25 cellular contexts compared by ENCODE assay signal in the genomic region with DNA sequence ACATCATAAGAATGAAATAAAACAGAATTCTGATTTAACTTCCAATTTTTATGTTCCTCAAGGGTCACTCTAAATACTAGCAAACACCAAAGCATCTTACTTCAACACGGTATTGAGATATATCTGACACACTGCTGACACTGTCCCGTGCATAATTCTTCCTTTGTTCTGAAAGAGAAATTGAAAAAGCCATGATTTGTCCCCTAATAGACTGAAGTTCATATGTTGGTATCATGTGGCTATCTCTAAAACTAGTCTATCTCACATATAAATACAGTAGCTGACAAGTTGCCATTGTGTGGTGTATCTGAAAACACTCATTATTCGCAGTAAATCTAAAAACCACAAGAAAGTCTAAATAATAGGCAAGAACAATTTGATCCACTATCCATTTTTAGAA.
"Had no signal": no experiment of that assay in that cellular context is flagged by ENCODE, and none has a peak within 500 bp of the region (broad histone marks: within the 10 kb centered on the region; RNA-seq: fewer than 3 reads in every experiment).

No MANE protein-coding gene starts in this region.

- ATAC-seq: left colon; left lung; lower lobe of right lung; naive thymus-derived CD8-positive, alpha-beta T cell; pancreas; right cardiac atrium; sciatic nerve; stimulated activated naive B cell treated with anti-CD40 and anti-IgM and Interleukin-4, amounts not matched to agents 10 μg/mL and 1 μg/mL and 100 μg/mL, for 72 hours; stimulated activated naive CD8-positive, alpha-beta T cell treated with anti-CD3 and anti-CD28 coated beads, Interleukin-15, Interleukin-2, amounts not matched to agents 100 U/mL and 50 U/mL, for 24 hours had no signal

- DNase-seq: immature natural killer cell; kidney; left colon; left lung; lower lobe of right lung; mammary epithelial cell; mesenchymal stem cell; naive thymus-derived CD8-positive, alpha-beta T cell; nucleus accumbens; pancreas; posterior cingulate gyrus; retina; right cardiac atrium; stimulated activated CD4-positive, alpha-beta T cell treated with anti-CD3 and anti-CD28 coated beads, Interleukin-12 subunit alpha, Interleukin-12 subunit beta, amount 100 ng/mL, for 4 hours; stimulated activated CD4-positive, alpha-beta T cell treated with anti-CD3 and anti-CD28 coated beads, Interleukin-15, amount 100 ng/mL, for 24 hours; stimulated activated CD4-positive, alpha-beta T cell treated with anti-CD3 and anti-CD28 coated beads, Interleukin-2, amount 100 ng/mL, for 24 hours; stimulated activated CD4-positive, alpha-beta T cell treated with anti-CD3 and anti-CD28 coated beads, Interleukin-4, amount 100 ng/mL, for 1 hour; stimulated activated naive B cell treated with anti-CD40 and anti-IgM and Interleukin-4, amounts not matched to agents 10 μg/mL and 1 μg/mL and 100 μg/mL, for 72 hours; stimulated activated naive CD8-positive, alpha-beta T cell treated with anti-CD3 and anti-CD28 coated beads, Interleukin-15, Interleukin-2, amounts not matched to agents 100 U/mL and 50 U/mL, for 24 hours; stomach; testis; thyroid gland; transverse colon; upper lobe of left lung had no signal
